In genomic region chr11:76609736-76610370, GRCh38 we compare ENCODE assay signal across 13 cellular contexts.
A peak's percentile ranks its signal among the peaks of the same experiment; 100 is the strongest.
DNase-seq lines count a peak whose midpoint lies in the region; ATAC-seq and TF ChIP-seq lines count a peak whose summit lies in the region.
"Had no signal": no experiment of that assay in that cellular context is flagged by ENCODE, and none has a peak within 500 bp of the region (broad histone marks: within the 10 kb centered on the region; RNA-seq: fewer than 3 reads in every experiment).

No MANE protein-coding gene starts in this region.

- no peak overlapping the region for H3K9ac ChIP-seq in HUES64 (ENCODE audit: low read depth, low read length)

- DNase-seq in AG20443 (ENCODE audit: low spot score) (peak; percentile 60), astrocyte of the spinal cord (ENCODE audit: low read depth, low spot score) (peak; percentile 79), left lobe of liver (ENCODE audit: low spot score) (peak; percentile 36), SW 1271 (lab: John Stamatoyannopoulos, UW) (no peak), iPS-NIHi11 (ENCODE audit: low spot score) (no peak), 8988T (no peak)
- DNase-seq: GOT3; Kasumi-1; stimulated activated CD4-positive, alpha-beta T cell treated with anti-CD3 and anti-CD28 coated beads, Interleukin-2, amount 100 ng/mL, for 48 hours had no signal

- H3K9me3 ChIP-seq in HUES64 (ENCODE audit: insufficient read depth, low read depth, low read length), result no peaks in the 10 kb centered on the region
- H3K9me3 ChIP-seq: vagina had no signal

- whole genome bisulfite sequencing in HUES64, result 57% methylated on average over 8 of the region's 8 CpGs

- H3K36me3 ChIP-seq in HUES64 (ENCODE audit: insufficient read depth, low read length), result no peaks in the 10 kb centered on the region
- H3K36me3 ChIP-seq: vagina had no signal

- in situ Hi-C loops in astrocyte of the spinal cord (cut with HindIII; ENCODE audit: low sequenced_read_pairs), result no loop called here

- TF ChIP-seq CTCF in astrocyte of the spinal cord (IDR thresholded peaks at IDR 0.05; ENCODE audit: low read depth, low read length), result no peak

- peak overlapping the region; percentile 44; the same call in 1 of the 2 replicates for H3K27ac ChIP-seq in HUES64 (ENCODE audit: low read depth, low read length)
- H3K27ac ChIP-seq: vagina had no signal

- H3K27me3 ChIP-seq in HUES64 (ENCODE audit: insufficient read depth, low read length), result no peaks in the 10 kb centered on the region
- H3K27me3 ChIP-seq: vagina had no signal

- peaks cover 3% of the 10 kb centered on the region; the same call in 1 of the 2 replicates for H3K4me1 ChIP-seq in HUES64 (ENCODE audit: insufficient read depth, low read length)

- H3K4me3 ChIP-seq in HUES64 (ENCODE audit: low read length) (no peak overlapping the region), astrocyte of the spinal cord (ENCODE audit: low read depth, low read length) (no peak overlapping the region)
- H3K4me3 ChIP-seq: vagina had no signal

- no peak for ATAC-seq in left lobe of liver
- ATAC-seq in GM21619 (IDR thresholded peaks at IDR 0.05; ENCODE audit: unreplicated experiment), result no peak
- ATAC-seq: stimulated activated effector memory CD8-positive, alpha-beta T cell treated with anti-CD3 and anti-CD28 coated beads, Interleukin-12 subunit alpha, Interleukin-12 subunit beta, amount 100 ng/mL, for 72 hours had no signal

Comparison
In these comparisons a context has a peak if more than half of its experiments do, and no peak if none do; other contexts are left out.
1. DNase-seq: peak in AG20443 (single experiment), astrocyte of the spinal cord (single experiment) and left lobe of liver (single experiment); none in SW 1271 (0 of 2), iPS-NIHi11 (single experiment) and 8988T (single experiment).